35 cellular contexts compared by ENCODE assay signal in the genomic region with DNA sequence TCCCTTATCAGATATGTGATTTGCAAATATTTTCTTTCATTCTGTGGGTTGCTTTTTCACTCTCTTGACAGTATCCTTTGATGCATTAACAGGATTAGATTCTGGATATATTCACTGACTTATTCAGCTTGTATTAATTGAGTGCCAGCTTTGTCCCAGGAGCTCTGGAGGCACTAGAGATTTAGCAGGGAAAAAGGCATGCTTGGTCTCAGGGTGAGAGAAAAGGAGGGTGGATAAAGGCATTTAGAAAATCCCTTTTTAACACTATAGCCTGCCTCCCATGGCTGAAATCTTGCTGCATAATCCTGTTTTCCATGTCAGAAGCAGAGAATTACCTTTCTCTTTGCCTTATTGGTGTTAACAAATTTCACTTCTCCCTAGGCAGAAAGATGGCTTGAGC.
"Had no signal": no experiment of that assay in that cellular context is flagged by ENCODE, and none has a peak within 500 bp of the region (broad histone marks: within the 10 kb centered on the region; RNA-seq: fewer than 3 reads in every experiment).

No MANE protein-coding gene starts in this region.

- H3K27me3 ChIP-seq: adrenal gland, body of pancreas, brain microvascular endothelial cell, breast epithelium had no signal

- H3K9me3 Mint-ChIP-seq: activated B cell treated with CpG ODN at 0.5 μM for 24 hours; activated CD4-positive, alpha-beta memory T cell treated with anti-CD3 and anti-CD28 coated beads for 36 hours; activated CD8-positive, alpha-beta T cell treated with anti-CD3 and anti-CD28 coated beads for 36 hours; activated naive CD4-positive, alpha-beta T cell treated with anti-CD3 and anti-CD28 coated beads for 36 hours; activated naive CD4-positive, alpha-beta T cell treated with anti-CD3 and anti-CD28 coated beads, Interleukin-2, amount 50 U/mL, for 72 hours; activated naive CD8-positive, alpha-beta T cell treated with anti-CD3 and anti-CD28 coated beads for 36 hours; activated T-cell treated with anti-CD3 and anti-CD28 coated beads, Interleukin-2, amount 50 U/mL, for 4 hours; activated T-cell treated with anti-CD3 and anti-CD28 coated beads, Interleukin-2, amount 50 U/mL, for 72 hours; activated T-helper 1 cell treated with anti-CD3 and anti-CD28 coated beads, Interleukin-12 subunit alpha, Interleukin-12 subunit beta, Interleukin-2, Interleukin-4 antibody, amounts not matched to agents 30 ng/mL and 10 ng/mL and 1 ng/mL, durations not matched to agents 14 hours and 24 hours and 36 hours; activated T-helper 17 cell treated with anti-CD3 and anti-CD28 coated beads, Interleukin-2, amount 50 U/mL, for 72 hours; T-helper 1 cell treated with Interleukin-12 subunit alpha and Interleukin-12 subunit beta and Interleukin-4 antibody, amounts not matched to agents 30 μg/mL and 1 μg/mL, for 36 hours; T-helper 2 cell treated with Interferon-gamma antibody and Interleukin-4, amounts not matched to agents 5 μg/mL and 100 μg/mL, for 36 hours had no signal

- H3K4me1 ChIP-seq: adrenal gland, body of pancreas, breast epithelium had no signal

- H3K9me3 ChIP-seq: adrenal gland, body of pancreas, breast epithelium had no signal

- H3K27ac Mint-ChIP-seq: activated B cell treated with CpG ODN at 0.5 μM for 24 hours; activated CD4-positive, alpha-beta memory T cell treated with anti-CD3 and anti-CD28 coated beads for 36 hours; activated CD4-positive, alpha-beta T cell treated with anti-CD3 and anti-CD28 coated beads, Interleukin-2, amount 10 ng/mL, durations not matched to agents 24 days and 14 days; activated CD8-positive, alpha-beta T cell treated with anti-CD3 and anti-CD28 coated beads for 36 hours; activated naive CD4-positive, alpha-beta T cell treated with anti-CD3 and anti-CD28 coated beads for 36 hours; activated naive CD4-positive, alpha-beta T cell treated with anti-CD3 and anti-CD28 coated beads, Interleukin-2, amount 50 U/mL, for 72 hours; activated naive CD8-positive, alpha-beta T cell treated with anti-CD3 and anti-CD28 coated beads for 36 hours; activated T-cell treated with anti-CD3 and anti-CD28 coated beads, Interleukin-2, amount 50 U/mL, for 72 hours; activated T-helper 1 cell treated with anti-CD3 and anti-CD28 coated beads, Interleukin-12 subunit alpha, Interleukin-12 subunit beta, Interleukin-2, Interleukin-4 antibody, amounts not matched to agents 30 ng/mL and 10 ng/mL and 1 ng/mL, durations not matched to agents 14 hours and 24 hours and 36 hours; activated T-helper 17 cell treated with anti-CD3 and anti-CD28 coated beads, Interleukin-2, amount 50 U/mL, for 72 hours; T-helper 1 cell treated with Interleukin-12 subunit alpha and Interleukin-12 subunit beta and Interleukin-4 antibody, amounts not matched to agents 30 μg/mL and 1 μg/mL, for 36 hours; T-helper 2 cell treated with Interferon-gamma antibody and Interleukin-4, amounts not matched to agents 5 μg/mL and 100 μg/mL, for 36 hours had no signal

- H3K4me3 Mint-ChIP-seq: activated B cell treated with CpG ODN at 0.5 μM for 24 hours; activated CD4-positive, alpha-beta memory T cell treated with anti-CD3 and anti-CD28 coated beads for 36 hours; activated CD4-positive, alpha-beta T cell treated with anti-CD3 and anti-CD28 coated beads, Interleukin-2, amount 10 ng/mL, durations not matched to agents 24 days and 14 days; activated CD8-positive, alpha-beta T cell treated with anti-CD3 and anti-CD28 coated beads for 36 hours; activated naive CD4-positive, alpha-beta T cell treated with anti-CD3 and anti-CD28 coated beads for 36 hours; activated naive CD8-positive, alpha-beta T cell treated with anti-CD3 and anti-CD28 coated beads for 36 hours; activated T-cell treated with anti-CD3 and anti-CD28 coated beads, Interleukin-2, amount 50 U/mL, for 4 hours; activated T-cell treated with anti-CD3 and anti-CD28 coated beads, Interleukin-2, amount 50 U/mL, for 72 hours; activated T-helper 1 cell treated with anti-CD3 and anti-CD28 coated beads, Interleukin-12 subunit alpha, Interleukin-12 subunit beta, Interleukin-2, Interleukin-4 antibody, amounts not matched to agents 30 ng/mL and 10 ng/mL and 1 ng/mL, durations not matched to agents 14 hours and 24 hours and 36 hours; activated T-helper 17 cell treated with anti-CD3 and anti-CD28 coated beads, Interleukin-2, amount 50 U/mL, for 72 hours; T-helper 1 cell treated with Interleukin-12 subunit alpha and Interleukin-12 subunit beta and Interleukin-4 antibody, amounts not matched to agents 30 μg/mL and 1 μg/mL, for 36 hours; T-helper 2 cell treated with Interferon-gamma antibody and Interleukin-4, amounts not matched to agents 5 μg/mL and 100 μg/mL, for 36 hours had no signal

- H3K4me3 ChIP-seq: adrenal gland, body of pancreas, breast epithelium had no signal

- H3K36me3 ChIP-seq: adrenal gland, brain microvascular endothelial cell, breast epithelium had no signal

- H3K36me3 Mint-ChIP-seq: activated CD4-positive, alpha-beta memory T cell treated with anti-CD3 and anti-CD28 coated beads for 36 hours; activated naive CD4-positive, alpha-beta T cell treated with anti-CD3 and anti-CD28 coated beads, Interleukin-2, amount 50 U/mL, for 72 hours; activated naive CD8-positive, alpha-beta T cell treated with anti-CD3 and anti-CD28 coated beads for 36 hours had no signal

- H3K27me3 Mint-ChIP-seq: activated B cell treated with CpG ODN at 0.5 μM for 24 hours; activated CD4-positive, alpha-beta memory T cell treated with anti-CD3 and anti-CD28 coated beads for 36 hours; activated CD8-positive, alpha-beta T cell treated with anti-CD3 and anti-CD28 coated beads for 36 hours; activated naive CD8-positive, alpha-beta T cell treated with anti-CD3 and anti-CD28 coated beads for 36 hours; activated T-helper 17 cell treated with anti-CD3 and anti-CD28 coated beads, Interleukin-2, amount 50 U/mL, for 72 hours had no signal

- H3K4me1 Mint-ChIP-seq: activated CD4-positive, alpha-beta T cell treated with anti-CD3 and anti-CD28 coated beads, Interleukin-2, amount 10 ng/mL, durations not matched to agents 24 days and 14 days; activated naive CD8-positive, alpha-beta T cell treated with anti-CD3 and anti-CD28 coated beads for 36 hours; activated T-helper 17 cell treated with anti-CD3 and anti-CD28 coated beads, Interleukin-2, amount 50 U/mL, for 72 hours had no signal

- H3K27ac ChIP-seq: adrenal gland, body of pancreas, brain microvascular endothelial cell, breast epithelium, VCaP had no signal

- DNase-seq: activated B cell treated with CpG ODN at 0.5 μM for 24 hours; activated CD4-positive, alpha-beta memory T cell treated with anti-CD3 and anti-CD28 coated beads for 36 hours; activated CD4-positive, alpha-beta T cell treated with anti-CD3 and anti-CD28 coated beads for 4 hours; activated CD4-positive, alpha-beta T cell treated with anti-CD3 and anti-CD28 coated beads, Interleukin-2, amount 10 ng/mL, durations not matched to agents 24 days and 14 days; activated CD4-positive, alpha-beta T cell treated with anti-CD3 and anti-CD28 coated beads, Interleukin-2, amount 50 U/mL, for 1 hour; activated CD4-positive, alpha-beta T cell treated with anti-CD3 and anti-CD28 coated beads, Interleukin-2, amount 50 U/mL, for 4 hours; activated CD4-positive, CD25-positive, alpha-beta regulatory T cell treated with anti-CD3 and anti-CD28 coated beads, Interleukin-2, amount 50 U/mL, for 72 hours; activated CD8-positive, alpha-beta memory T cell treated with anti-CD3 and anti-CD28 coated beads, Interleukin-2, amount 50 U/mL, for 4 hours; activated CD8-positive, alpha-beta T cell treated with anti-CD3 and anti-CD28 coated beads for 36 hours; activated effector memory CD4-positive, alpha-beta T cell treated with anti-CD3 and anti-CD28 coated beads, Interleukin-2, amount 50 U/mL, for 16 hours; activated gamma-delta T cell treated with Interleukin-2 at 50 U/mL for 16 hours; activated naive CD4-positive, alpha-beta T cell; activated naive CD4-positive, alpha-beta T cell treated with anti-CD3 and anti-CD28 coated beads for 36 hours; activated naive CD4-positive, alpha-beta T cell treated with anti-CD3 and anti-CD28 coated beads, Interleukin-2, amount 50 U/mL, for 16 hours; activated naive CD8-positive, alpha-beta T cell treated with anti-CD3 and anti-CD28 coated beads for 36 hours; activated T-cell treated with anti-CD3 and anti-CD28 coated beads for 4 hours; activated T-cell treated with anti-CD3 and anti-CD28 coated beads, Interleukin-2, amount 50 U/mL, for 1 hour; activated T-cell treated with anti-CD3 and anti-CD28 coated beads, Interleukin-2, amount 50 U/mL, for 4 hours; activated T-cell treated with anti-CD3 and anti-CD28 coated beads, Interleukin-2, amount 50 U/mL, for 72 hours; adrenal gland; amniotic stem cell; aorta; body of pancreas; brain microvascular endothelial cell; central memory CD4-positive, alpha-beta T cell; T-helper 1 cell; T-helper 2 cell; T-helper 9 cell had no signal
